In the genomic region with DNA sequence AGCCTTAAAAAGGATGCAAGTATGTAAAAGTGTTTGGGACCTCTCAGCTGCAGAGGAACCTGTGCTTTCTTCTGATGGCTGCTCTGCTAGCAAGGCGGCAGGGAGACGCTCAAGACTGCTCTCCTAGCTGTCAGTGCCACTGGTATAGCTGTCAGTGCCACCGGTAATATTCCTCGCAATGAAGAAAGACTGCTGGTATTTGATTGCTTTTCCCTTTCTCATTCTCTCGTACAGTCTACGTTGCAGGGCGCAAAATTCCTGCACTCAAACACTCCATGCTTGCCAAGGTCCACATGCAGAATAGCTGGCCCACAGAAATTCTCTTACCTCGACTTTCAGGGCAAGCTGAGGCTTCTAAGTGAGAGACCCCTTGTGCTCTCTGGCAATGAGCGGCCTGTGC, we compare ENCODE assay signal across 27 cellular contexts.
DNase-seq lines count a peak whose midpoint lies in the region; ATAC-seq, FAIRE-seq and TF ChIP-seq lines count a peak whose summit lies in the region.
"Had no signal": no experiment of that assay in that cellular context is flagged by ENCODE, and none has a peak within 500 bp of the region (broad histone marks: within the 10 kb centered on the region; RNA-seq: fewer than 3 reads in every experiment).

No MANE protein-coding gene starts in this region.

- peak; percentile 50 for TF ChIP-seq EP300 in neural cell (conservative IDR thresholded peaks at IDR 0.05; ENCODE audit: poor library complexity, severe bottlenecking)

- CTCF ChIA-PET in HEK293T (lab: Yijun Ruan, JAX), result no interaction called here

- no peaks in the 10 kb centered on the region for H3K9me2 ChIP-seq in neural cell (ENCODE audit: insufficient read depth, low read length)

- no peaks in the 10 kb centered on the region for H3F3A ChIP-seq in neural cell (ENCODE audit: insufficient read depth, low read length, poor library complexity, severe bottlenecking)

- H3K9me3 ChIP-seq in heart left ventricle (no peaks in the 10 kb centered on the region), neural cell (ENCODE audit: low read length) (no peaks in the 10 kb centered on the region), thoracic aorta (no peaks in the 10 kb centered on the region)

- intact Hi-C loops in heart left ventricle (cut with DNase I) (no loop called here), Right ventricle myocardium inferior (cut with DNase I) (no loop called here)

- no peak overlapping the region for H3K4me2 ChIP-seq in neural cell (ENCODE audit: low read length)

- H3K4me3 ChIP-seq in heart left ventricle (peak overlapping the region in 1 of 12 donors; percentile 8), bronchial epithelial cell (ENCODE audit: low read depth, low read length) (no peak overlapping the region), neural cell (ENCODE audit: low read length) (no peak overlapping the region), thoracic aorta (peak overlapping the region; percentile 41)

- DNase-seq in heart left ventricle, result no peak
- no peak for DNase-seq in Right ventricle myocardium inferior (ENCODE audit: missing footprints)
- DNase-seq in bronchial epithelial cell (ENCODE audit: low read depth), result no peak
- no peak for DNase-seq in thoracic aorta (ENCODE audit: low spot score)
- no peak for DNase-seq in effector CD8-positive, alpha-beta T cell (lab: John Stamatoyannopoulos, UW)
- DNase-seq in islet precursor cell, result no peak
- no peak for DNase-seq in HEK293T (ENCODE audit: extremely low spot score)
- DNase-seq: Calu3; DMS153; DND-41; H7; KBM-7; MV-4-11; NCI-H1105 treated with DMSO at 0.1 percent for 48 hours; NCI-H146; NCI-H1930; NCI-H2107; NCI-H446 treated with DMSO at 0.1 percent for 48 hours; NCI-H526; NCI-H82; NK-92 treated with Interleukin-12 subunit alpha and Interleukin-12 subunit beta, amount 100 ng/mL, for 24 hours; SIG-M5 had no signal

- no peak for TF ChIP-seq CTCF in heart left ventricle (IDR thresholded peaks at IDR 0.05)
- no peak for TF ChIP-seq CTCF in bronchial epithelial cell (IDR thresholded peaks at IDR 0.05; ENCODE audit: insufficient read depth, low read length, severe bottlenecking)
- TF ChIP-seq CTCF in neural cell (IDR thresholded peaks at IDR 0.05; ENCODE audit: poor library complexity, severe bottlenecking), result no peak
- no peak for TF ChIP-seq CTCF in thoracic aorta (IDR thresholded peaks at IDR 0.05)

- FAIRE-seq in bronchial epithelial cell (lab: Jason Lieb, UNC), result peak; percentile 47
- FAIRE-seq: GM12892, GM19239 had no signal

- H4K20me1 ChIP-seq in neural cell (ENCODE audit: insufficient read depth), result no peaks in the 10 kb centered on the region

- H3K27me3 ChIP-seq in heart left ventricle, result no peaks in the 10 kb centered on the region
- H3K27me3 ChIP-seq in bronchial epithelial cell (ENCODE audit: control insufficient read depth, insufficient read depth, low read length), result no peaks in the 10 kb centered on the region
- H3K27me3 ChIP-seq in neural cell (ENCODE audit: insufficient read depth, low read depth, low read length), result no peaks in the 10 kb centered on the region
- H3K27me3 ChIP-seq in thoracic aorta (replicated peaks; ENCODE audit: insufficient read depth), result no peaks in the 10 kb centered on the region

- POLR2A ChIA-PET in HEK293T (lab: Yijun Ruan, JAX), result no interaction called here

- peak overlapping the region in 2 of 12 donors; percentile 18 to 23 for H3K27ac ChIP-seq in heart left ventricle
- peak overlapping the region; percentile 6 for H3K27ac ChIP-seq in neural cell (ENCODE audit: low read length)
- no peak overlapping the region for H3K27ac ChIP-seq in thoracic aorta
- H3K27ac ChIP-seq: RWPE1, SK-N-MC had no signal

- TF ChIP-seq RAD21 in neural cell (conservative IDR thresholded peaks at IDR 0.05), result peak; percentile 18

- no peaks in the 10 kb centered on the region for H3K79me2 ChIP-seq in neural cell (replicated peaks; ENCODE audit: insufficient read depth, low read length)

- H3K36me3 ChIP-seq in heart left ventricle, result no peaks in the 10 kb centered on the region
- H3K36me3 ChIP-seq in bronchial epithelial cell (ENCODE audit: control insufficient read depth, insufficient read depth, low read length), result no peaks in the 10 kb centered on the region
- H3K36me3 ChIP-seq in neural cell (ENCODE audit: insufficient read depth, low read length), result no peaks in the 10 kb centered on the region
- H3K36me3 ChIP-seq in thoracic aorta, result no peaks in the 10 kb centered on the region

- H3K4me1 ChIP-seq in heart left ventricle (peaks cover 0 to 23% (median 6%) of the 10 kb centered on the region in 12 donors), thoracic aorta (ENCODE audit: control insufficient read depth in 1 of 2, low read depth in 2 of 2) (peaks cover 4 to 41% of the 10 kb centered on the region in 2 donors)

- ATAC-seq in heart left ventricle, result peak in 3 of 4 donors; percentile 51 to 74 (median 67)
- ATAC-seq in Right ventricle myocardium inferior, result no peak
- ATAC-seq in thoracic aorta (ENCODE audit: insufficient number of reproducible peaks, low FRiP score, low read depth), result no peak

- TF ChIP-seq POLR2A in heart left ventricle (IDR thresholded peaks at IDR 0.05), result no peak

- H3K9ac ChIP-seq in neural cell (ENCODE audit: low read length), result no peak overlapping the region

- H2AFZ ChIP-seq in neural cell (ENCODE audit: low read depth, low read length), result no peak overlapping the region

- 62 to 72% (median 64%) methylated on average over 9 of the region's 9 CpGs for WGBS in heart left ventricle, 4 donors

TF ChIP-seq in neural cell, 6 proteins besides CTCF, POLR2A, EP300 and RAD21:
- TF ChIP-seq SMC3 (conservative IDR thresholded peaks at IDR 0.05; ENCODE audit: poor library complexity), result no peak
- TF ChIP-seq, protein P1, sequence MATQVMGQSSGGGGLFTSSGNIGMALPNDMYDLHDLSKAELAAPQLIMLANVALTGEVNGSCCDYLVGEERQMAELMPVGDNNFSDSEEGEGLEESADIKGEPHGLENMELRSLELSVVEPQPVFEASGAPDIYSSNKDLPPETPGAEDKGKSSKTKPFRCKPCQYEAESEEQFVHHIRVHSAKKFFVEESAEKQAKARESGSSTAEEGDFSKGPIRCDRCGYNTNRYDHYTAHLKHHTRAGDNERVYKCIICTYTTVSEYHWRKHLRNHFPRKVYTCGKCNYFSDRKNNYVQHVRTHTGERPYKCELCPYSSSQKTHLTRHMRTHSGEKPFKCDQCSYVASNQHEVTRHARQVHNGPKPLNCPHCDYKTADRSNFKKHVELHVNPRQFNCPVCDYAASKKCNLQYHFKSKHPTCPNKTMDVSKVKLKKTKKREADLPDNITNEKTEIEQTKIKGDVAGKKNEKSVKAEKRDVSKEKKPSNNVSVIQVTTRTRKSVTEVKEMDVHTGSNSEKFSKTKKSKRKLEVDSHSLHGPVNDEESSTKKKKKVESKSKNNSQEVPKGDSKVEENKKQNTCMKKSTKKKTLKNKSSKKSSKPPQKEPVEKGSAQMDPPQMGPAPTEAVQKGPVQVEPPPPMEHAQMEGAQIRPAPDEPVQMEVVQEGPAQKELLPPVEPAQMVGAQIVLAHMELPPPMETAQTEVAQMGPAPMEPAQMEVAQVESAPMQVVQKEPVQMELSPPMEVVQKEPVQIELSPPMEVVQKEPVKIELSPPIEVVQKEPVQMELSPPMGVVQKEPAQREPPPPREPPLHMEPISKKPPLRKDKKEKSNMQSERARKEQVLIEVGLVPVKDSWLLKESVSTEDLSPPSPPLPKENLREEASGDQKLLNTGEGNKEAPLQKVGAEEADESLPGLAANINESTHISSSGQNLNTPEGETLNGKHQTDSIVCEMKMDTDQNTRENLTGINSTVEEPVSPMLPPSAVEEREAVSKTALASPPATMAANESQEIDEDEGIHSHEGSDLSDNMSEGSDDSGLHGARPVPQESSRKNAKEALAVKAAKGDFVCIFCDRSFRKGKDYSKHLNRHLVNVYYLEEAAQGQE (IDR thresholded peaks at IDR 0.05; ENCODE audit: borderline replicate concordance), result no peak
- no peak for TF ChIP-seq MXI1 (conservative IDR thresholded peaks at IDR 0.05; ENCODE audit: poor library complexity, severe bottlenecking)
- TF ChIP-seq TAF1 (IDR thresholded peaks at IDR 0.05; ENCODE audit: low read depth), result no peak
- no peak for TF ChIP-seq POLR2AphosphoS5 (IDR thresholded peaks at IDR 0.05)
- no peak for TF ChIP-seq EZH2 (IDR thresholded peaks at IDR 0.05; ENCODE audit: borderline replicate concordance, insufficient read depth, low read length, poor library complexity, severe bottlenecking)

TF ChIP-seq in HEK293T, 16 proteins besides CTCF, POLR2A, EP300 and RAD21:
- TF ChIP-seq BHLHE40 (IDR thresholded peaks at IDR 0.05; ENCODE audit: borderline replicate concordance), result no peak
- TF ChIP-seq CTBP1 (IDR thresholded peaks at IDR 0.05; ENCODE audit: borderline replicate concordance), result no peak
- TF ChIP-seq NFRKB (IDR thresholded peaks at IDR 0.05), result no peak
- TF ChIP-seq, protein P2, sequence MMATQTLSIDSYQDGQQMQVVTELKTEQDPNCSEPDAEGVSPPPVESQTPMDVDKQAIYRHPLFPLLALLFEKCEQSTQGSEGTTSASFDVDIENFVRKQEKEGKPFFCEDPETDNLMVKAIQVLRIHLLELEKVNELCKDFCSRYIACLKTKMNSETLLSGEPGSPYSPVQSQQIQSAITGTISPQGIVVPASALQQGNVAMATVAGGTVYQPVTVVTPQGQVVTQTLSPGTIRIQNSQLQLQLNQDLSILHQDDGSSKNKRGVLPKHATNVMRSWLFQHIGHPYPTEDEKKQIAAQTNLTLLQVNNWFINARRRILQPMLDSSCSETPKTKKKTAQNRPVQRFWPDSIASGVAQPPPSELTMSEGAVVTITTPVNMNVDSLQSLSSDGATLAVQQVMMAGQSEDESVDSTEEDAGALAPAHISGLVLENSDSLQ (IDR thresholded peaks at IDR 0.05), result no peak

Comparison
In these comparisons a context has a peak if more than half of its experiments do, and no peak if none do; other contexts are left out.
1. ATAC-seq: peak in heart left ventricle (3 of 4); none in Right ventricle myocardium inferior (single experiment) and thoracic aorta (single experiment).